Comparison of ENCODE assay signal across 15 cellular contexts in genomic region chr3:50585919-50586762, GRCh38. TPM values are rescaled to one million over a fixed set of nuclear protein-coding genes. Genes with fewer than 3 reads are reported as not detected.
DNase-seq lines count a peak whose midpoint lies in the region; ATAC-seq and TF ChIP-seq lines count a peak whose summit lies in the region.
"Had no signal": no experiment of that assay in that cellular context is flagged by ENCODE, and none has a peak within 500 bp of the region (broad histone marks: within the 10 kb centered on the region; RNA-seq: fewer than 3 reads in every experiment).

No MANE protein-coding gene starts in this region.

- no peak overlapping the region for H3K27ac ChIP-seq in Karpas-422 (ENCODE audit: low read length)
- H3K27ac ChIP-seq: Peyer's patch, tibial artery, VCaP had no signal

- no peaks in the 10 kb centered on the region for H3K27me3 ChIP-seq in Karpas-422 (ENCODE audit: low read length)
- H3K27me3 ChIP-seq: Peyer's patch, tibial artery had no signal

- H3K36me3 ChIP-seq in Karpas-422 (ENCODE audit: insufficient read depth, low read length) = no peaks in the 10 kb centered on the region
- H3K36me3 ChIP-seq: Peyer's patch had no signal

- H3K4me1 Mint-ChIP-seq in activated T-cell treated with anti-CD3 and anti-CD28 coated beads, Interleukin-2, amount 50 U/mL, for 72 hours (ENCODE audit: low read depth) = peaks cover 100% of the 10 kb centered on the region
- no peaks in the 10 kb centered on the region for H3K4me1 Mint-ChIP-seq in WTC11

- no peak overlapping the region for H3K4me3 ChIP-seq in Karpas-422 (ENCODE audit: low read length)
- H3K4me3 ChIP-seq: Peyer's patch, tibial artery had no signal

- no peaks in the 10 kb centered on the region for H3K9me3 Mint-ChIP-seq in activated T-cell treated with anti-CD3 and anti-CD28 coated beads, Interleukin-2, amount 50 U/mL, for 72 hours
- H3K9me3 Mint-ChIP-seq in activated naive CD4-positive, alpha-beta T cell treated with anti-CD3 and anti-CD28 coated beads, Interleukin-2, amount 50 U/mL, for 72 hours = no peaks in the 10 kb centered on the region
- H3K9me3 Mint-ChIP-seq in WTC11 = no peaks in the 10 kb centered on the region
- H3K9me3 Mint-ChIP-seq: effector memory CD8-positive, alpha-beta T cell had no signal

- no peaks in the 10 kb centered on the region for H3K9me3 ChIP-seq in Karpas-422 (ENCODE audit: low read length)
- H3K9me3 ChIP-seq: Peyer's patch, tibial artery had no signal

- H3K79me2 ChIP-seq in Karpas-422 (ENCODE audit: low read length) = no peaks in the 10 kb centered on the region

- CTCF ChIA-PET in WTC11 (lab: Charles Lee) = interaction anchor here (1.1 to 2.8 kb wide), 5 partner anchors 13 to 67 kb away, joined by 3 to 12 read pairs (median 5); partner anchors contain the start of genes CISH and HEMK1

- no peak overlapping the region for H3K9ac ChIP-seq in Karpas-422 (ENCODE audit: low read length)

- in situ Hi-C loops in GM13977 (cut with MboI; ENCODE audit: low pct_unique_long_range_greater_than_20kb, low sequenced_read_pairs, unreplicated experiment) = no loop called here

- ATAC-seq in activated T-cell treated with anti-CD3 and anti-CD28 coated beads, Interleukin-2, amount 50 U/mL, for 72 hours (replicated peaks in 1 of 2) = peak; percentile 6 to 16
- peak in 1 of 2 donors; percentile 5 for ATAC-seq in activated naive CD4-positive, alpha-beta T cell treated with anti-CD3 and anti-CD28 coated beads, Interleukin-2, amount 50 U/mL, for 72 hours
- ATAC-seq in HG03439 (IDR thresholded peaks at IDR 0.05; ENCODE audit: unreplicated experiment) (no peak), WTC11 (no peak)
- ATAC-seq: effector memory CD8-positive, alpha-beta T cell had no signal

- DNase-seq in activated T-cell treated with anti-CD3 and anti-CD28 coated beads, Interleukin-2, amount 50 U/mL, for 72 hours = peak; percentile 73 to 74
- DNase-seq in activated T-cell treated with anti-CD3 and anti-CD28 coated beads for 4 hours (no peak), GM13977 (ENCODE audit: low spot score) (peak; percentile 63), Karpas-422 (no peak), WTC11 (ENCODE audit: low spot score) (no peak)
- DNase-seq in activated naive CD4-positive, alpha-beta T cell treated with anti-CD3 and anti-CD28 coated beads, Interleukin-2, amount 50 U/mL, for 72 hours (ENCODE audit: low spot score in 2 of 2) = no peak
- DNase-seq in stimulated activated CD4-positive, alpha-beta T cell treated with anti-CD3 and anti-CD28 coated beads, Interleukin-4, amount 100 ng/mL, for 1 hour = peak; percentile 58
- DNase-seq: activated gamma-delta T cell; effector memory CD8-positive, alpha-beta T cell; NCI-H82; Peyer's patch; tibial artery had no signal

- peak overlapping the region; percentile 48 to 78 for H3K4me3 Mint-ChIP-seq in activated T-cell treated with anti-CD3 and anti-CD28 coated beads, Interleukin-2, amount 50 U/mL, for 72 hours
- H3K4me3 Mint-ChIP-seq in WTC11 = no peak overlapping the region

- no peaks in the 10 kb centered on the region for H3K27me3 Mint-ChIP-seq in activated T-cell treated with anti-CD3 and anti-CD28 coated beads, Interleukin-2, amount 50 U/mL, for 72 hours (ENCODE audit: low read depth)
- peaks cover 3% of the 10 kb centered on the region; the same call in 1 of the 2 replicates for H3K27me3 Mint-ChIP-seq in WTC11 (ENCODE audit: low read depth)
- H3K27me3 Mint-ChIP-seq: effector memory CD8-positive, alpha-beta T cell had no signal

- no peaks in the 10 kb centered on the region for H4K20me1 ChIP-seq in Karpas-422 (ENCODE audit: insufficient read depth, low read depth, low read length)

- TF ChIP-seq CTCF in GM13977 (IDR thresholded peaks at IDR 0.05; ENCODE audit: extremely low read depth, insufficient read depth, missing control alignments) (no peak), WTC11 (IDR thresholded peaks at IDR 0.05) (no peak)

- H3K4me2 ChIP-seq in Karpas-422 (ENCODE audit: low read depth, low read length, poor library complexity, severe bottlenecking) = no peak overlapping the region

- no peaks in the 10 kb centered on the region for H3K9me2 ChIP-seq in Karpas-422 (replicated peaks; ENCODE audit: insufficient read depth, low read length)

- H3K27ac Mint-ChIP-seq in activated T-cell treated with anti-CD3 and anti-CD28 coated beads, Interleukin-2, amount 50 U/mL, for 72 hours = peak overlapping the region; percentile 40
- peak overlapping the region; percentile 96 to 99 for H3K27ac Mint-ChIP-seq in activated naive CD4-positive, alpha-beta T cell treated with anti-CD3 and anti-CD28 coated beads, Interleukin-2, amount 50 U/mL, for 72 hours
- no peak overlapping the region for H3K27ac Mint-ChIP-seq in WTC11
- H3K27ac Mint-ChIP-seq: progenitor cell of endocrine pancreas had no signal

- H3K4me1 ChIP-seq in Karpas-422 (ENCODE audit: low read length) = peaks cover 9% of the 10 kb centered on the region

- POLR2A ChIA-PET in WTC11 (lab: Charles Lee) = interaction anchor here (0.5 kb wide), 1 partner anchor 39 kb away, joined by 3 read pairs; no protein-coding TSS in a partner anchor

- H2AFZ ChIP-seq in Karpas-422 (ENCODE audit: low read length) = no peak overlapping the region

- H3K36me3 Mint-ChIP-seq in activated T-cell treated with anti-CD3 and anti-CD28 coated beads, Interleukin-2, amount 50 U/mL, for 72 hours (ENCODE audit: insufficient read depth in 2 of 2) = peaks cover 11 to 18% of the 10 kb centered on the region in 2 donors
- H3K36me3 Mint-ChIP-seq in activated naive CD4-positive, alpha-beta T cell treated with anti-CD3 and anti-CD28 coated beads, Interleukin-2, amount 50 U/mL, for 72 hours = peaks cover 30 to 47% of the 10 kb centered on the region in 2 donors
- no peaks in the 10 kb centered on the region for H3K36me3 Mint-ChIP-seq in WTC11

TF ChIP-seq in WTC11, 78 proteins besides CTCF, POLR2A, EP300 and RAD21 (continues in another document):
- TF ChIP-seq ZNF317 (CRISPR knock-in tag; IDR thresholded peaks at IDR 0.05; ENCODE audit: borderline replicate concordance, low read depth) (no peak), TP53 (CRISPR knock-in tag; IDR thresholded peaks at IDR 0.05) (no peak), NFATC4 (CRISPR knock-in tag; IDR thresholded peaks at IDR 0.05) (no peak), CREM (CRISPR knock-in tag; IDR thresholded peaks at IDR 0.05) (no peak), TEAD1 (CRISPR knock-in tag; IDR thresholded peaks at IDR 0.05) (no peak)
- TF ChIP-seq, protein P1, sequence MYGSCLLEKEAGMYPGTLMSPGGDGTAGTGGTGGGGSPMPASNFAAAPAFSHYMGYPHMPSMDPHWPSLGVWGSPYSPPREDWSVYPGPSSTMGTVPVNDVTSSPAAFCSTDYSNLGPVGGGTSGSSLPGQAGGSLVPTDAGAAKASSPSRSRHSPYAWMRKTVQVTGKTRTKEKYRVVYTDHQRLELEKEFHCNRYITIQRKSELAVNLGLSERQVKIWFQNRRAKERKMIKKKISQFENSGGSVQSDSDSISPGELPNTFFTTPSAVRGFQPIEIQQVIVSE (CRISPR knock-in tag; IDR thresholded peaks at IDR 0.05; ENCODE audit: borderline replicate concordance) = no peak
- TF ChIP-seq, protein P2, sequence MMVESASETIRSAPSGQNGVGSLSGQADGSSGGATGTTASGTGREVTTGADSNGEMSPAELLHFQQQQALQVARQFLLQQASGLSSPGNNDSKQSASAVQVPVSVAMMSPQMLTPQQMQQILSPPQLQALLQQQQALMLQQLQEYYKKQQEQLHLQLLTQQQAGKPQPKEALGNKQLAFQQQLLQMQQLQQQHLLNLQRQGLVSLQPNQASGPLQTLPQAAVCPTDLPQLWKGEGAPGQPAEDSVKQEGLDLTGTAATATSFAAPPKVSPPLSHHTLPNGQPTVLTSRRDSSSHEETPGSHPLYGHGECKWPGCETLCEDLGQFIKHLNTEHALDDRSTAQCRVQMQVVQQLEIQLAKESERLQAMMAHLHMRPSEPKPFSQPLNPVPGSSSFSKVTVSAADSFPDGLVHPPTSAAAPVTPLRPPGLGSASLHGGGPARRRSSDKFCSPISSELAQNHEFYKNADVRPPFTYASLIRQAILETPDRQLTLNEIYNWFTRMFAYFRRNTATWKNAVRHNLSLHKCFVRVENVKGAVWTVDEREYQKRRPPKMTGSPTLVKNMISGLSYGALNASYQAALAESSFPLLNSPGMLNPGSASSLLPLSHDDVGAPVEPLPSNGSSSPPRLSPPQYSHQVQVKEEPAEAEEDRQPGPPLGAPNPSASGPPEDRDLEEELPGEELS (CRISPR knock-in tag; IDR thresholded peaks at IDR 0.05) = no peak
- TF ChIP-seq, protein P3, sequence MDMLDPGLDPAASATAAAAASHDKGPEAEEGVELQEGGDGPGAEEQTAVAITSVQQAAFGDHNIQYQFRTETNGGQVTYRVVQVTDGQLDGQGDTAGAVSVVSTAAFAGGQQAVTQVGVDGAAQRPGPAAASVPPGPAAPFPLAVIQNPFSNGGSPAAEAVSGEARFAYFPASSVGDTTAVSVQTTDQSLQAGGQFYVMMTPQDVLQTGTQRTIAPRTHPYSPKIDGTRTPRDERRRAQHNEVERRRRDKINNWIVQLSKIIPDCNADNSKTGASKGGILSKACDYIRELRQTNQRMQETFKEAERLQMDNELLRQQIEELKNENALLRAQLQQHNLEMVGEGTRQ (CRISPR knock-in tag; IDR thresholded peaks at IDR 0.05) = no peak

RNA-seq across cellular contexts. Expression of gene HEMK1, which starts 16.8 kb away (rescaled TPM):
- 10 to 100 TPM; 54.5 to 64.6 TPM for total RNA-seq in activated T-cell treated with anti-CD3 and anti-CD28 coated beads, Interleukin-2, amount 50 U/mL, for 72 hours
- total RNA-seq in activated naive CD4-positive, alpha-beta T cell treated with anti-CD3 and anti-CD28 coated beads, Interleukin-2, amount 50 U/mL, for 72 hours = 10 to 100 TPM; 69.7 to 74.6 TPM
- total RNA-seq in Karpas-422 (2014; rRNA removed; shearing (Covaris generic); ENCODE audit: low replicate concordance) = 10.9 and 17.0 TPM in 2 replicates
- total RNA-seq in WTC11 (2021) = 15.2 to 20.9 TPM (median 15.8 TPM) in 3 replicates

RNA-seq across cellular contexts. Expression of gene C3orf18, which starts 18.6 kb away (rescaled TPM):
- total RNA-seq in activated T-cell treated with anti-CD3 and anti-CD28 coated beads, Interleukin-2, amount 50 U/mL, for 72 hours = 10 to 100 TPM; 22.7 to 32.5 TPM
- total RNA-seq in activated naive CD4-positive, alpha-beta T cell treated with anti-CD3 and anti-CD28 coated beads, Interleukin-2, amount 50 U/mL, for 72 hours = 10 to 100 TPM; 21.4 to 42.4 TPM
- total RNA-seq in Karpas-422 (2014; rRNA removed; shearing (Covaris generic); ENCODE audit: low replicate concordance) = 0.15 and 3.3 TPM in 2 replicates
- 11.5 to 14.0 TPM (median 12.1 TPM) in 3 replicates for total RNA-seq in WTC11 (2021)

RNA-seq across cellular contexts. Expression of gene CISH, which starts 25.4 kb away (rescaled TPM):
- total RNA-seq in activated T-cell treated with anti-CD3 and anti-CD28 coated beads, Interleukin-2, amount 50 U/mL, for 72 hours = 100 to 1,000 TPM; 242 to 271 TPM
- total RNA-seq in activated naive CD4-positive, alpha-beta T cell treated with anti-CD3 and anti-CD28 coated beads, Interleukin-2, amount 50 U/mL, for 72 hours = 100 to 1,000 TPM; 222 to 258 TPM
- total RNA-seq in Karpas-422 (2014; rRNA removed; shearing (Covaris generic); ENCODE audit: low replicate concordance) = not detected in 2 replicates
- 1.8 to 2.4 TPM (median 1.9 TPM) in 3 replicates for total RNA-seq in WTC11 (2021)

RNA-seq across cellular contexts. Expression of gene MAPKAPK3, which starts 30.8 kb away (rescaled TPM):
- 100 to 1,000 TPM; 116 to 129 TPM for total RNA-seq in activated T-cell treated with anti-CD3 and anti-CD28 coated beads, Interleukin-2, amount 50 U/mL, for 72 hours
- total RNA-seq in activated naive CD4-positive, alpha-beta T cell treated with anti-CD3 and anti-CD28 coated beads, Interleukin-2, amount 50 U/mL, for 72 hours = 100 to 1,000 TPM in 1 of 2 donors, 10 to 100 TPM in 1; 94.3 to 153 TPM
- total RNA-seq in Karpas-422 (2014; rRNA removed; shearing (Covaris generic); ENCODE audit: low replicate concordance) = 20.8 and 21.7 TPM in 2 replicates
- 52.7 to 60.2 TPM (median 54.4 TPM) in 3 replicates for total RNA-seq in WTC11 (2021)

Comparison
In these comparisons a context has a peak if more than half of its experiments do, and no peak if none do; other contexts are left out.
1. DNase-seq: peak in activated T-cell treated with anti-CD3 and anti-CD28 coated beads, Interleukin-2, amount 50 U/mL, for 72 hours (2 of 2), GM13977 (single experiment) and stimulated activated CD4-positive, alpha-beta T cell treated with anti-CD3 and anti-CD28 coated beads, Interleukin-4, amount 100 ng/mL, for 1 hour (single experiment); none in activated T-cell treated with anti-CD3 and anti-CD28 coated beads for 4 hours (single experiment), activated naive CD4-positive, alpha-beta T cell treated with anti-CD3 and anti-CD28 coated beads, Interleukin-2, amount 50 U/mL, for 72 hours (0 of 2), Karpas-422 (single experiment) and WTC11 (single experiment).
2. ATAC-seq: peak in activated T-cell treated with anti-CD3 and anti-CD28 coated beads, Interleukin-2, amount 50 U/mL, for 72 hours (2 of 2); none in HG03439 (single experiment) and WTC11 (single experiment).
3. RNA of gene CISH, which starts 25.4 kb away (total RNA-seq): 242 to 271 TPM in activated T-cell treated with anti-CD3 and anti-CD28 coated beads, Interleukin-2, amount 50 U/mL, for 72 hours and 222 to 258 TPM in activated naive CD4-positive, alpha-beta T cell treated with anti-CD3 and anti-CD28 coated beads, Interleukin-2, amount 50 U/mL, for 72 hours; 1.8 to 2.4 TPM in WTC11 and not detected in Karpas-422; every median in the first group is over 10 times any median in the second.